In the genomic region with DNA sequence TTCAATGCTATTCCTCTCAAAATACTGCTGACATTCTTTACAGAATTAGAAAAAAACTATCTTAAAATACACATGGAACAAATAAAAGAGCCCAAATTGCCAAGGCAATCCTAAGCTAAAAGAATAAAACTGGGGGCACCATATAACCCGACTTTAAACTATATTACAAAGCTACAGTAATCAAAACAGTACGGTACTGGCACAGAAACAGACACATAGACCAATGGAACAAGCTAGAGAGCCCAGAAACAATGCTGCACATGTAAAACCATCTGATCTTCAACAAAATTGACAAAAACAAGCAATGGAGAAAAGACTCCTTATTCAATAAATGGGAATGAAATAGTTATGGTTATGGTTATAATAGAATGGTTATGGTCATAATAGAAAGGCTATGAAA, we compare ENCODE assay signal across 27 cellular contexts.
"Had no signal": no experiment of that assay in that cellular context is flagged by ENCODE, and none has a peak within 500 bp of the region (broad histone marks: within the 10 kb centered on the region; RNA-seq: fewer than 3 reads in every experiment).

No MANE protein-coding gene starts in this region.

- H2AFZ ChIP-seq: neural progenitor cell, parathyroid adenoma had no signal

- ATAC-seq: natural killer cell; psoas muscle; right cardiac atrium; right lobe of liver; stimulated activated effector memory CD8-positive, alpha-beta T cell treated with anti-CD3 and anti-CD28 coated beads, Interleukin-12 subunit alpha, Interleukin-12 subunit beta, amount 100 ng/mL, for 72 hours; stimulated activated naive B cell treated with anti-CD40 and anti-IgM and Interleukin-4, amounts not matched to agents 10 μg/mL and 1 μg/mL and 100 μg/mL, for 72 hours; upper lobe of right lung had no signal

- H3K4me1 Mint-ChIP-seq: natural killer cell; nephron; neural progenitor cell; stimulated activated effector memory CD8-positive, alpha-beta T cell treated with anti-CD3 and anti-CD28 coated beads, Interleukin-12 subunit alpha, Interleukin-12 subunit beta, amount 100 ng/mL, for 72 hours; stimulated activated naive B cell treated with anti-CD40 and anti-IgM and Interleukin-4, amounts not matched to agents 10 μg/mL and 1 μg/mL and 100 μg/mL, for 72 hours had no signal

- DNase-seq: natural killer cell; occipital lobe; ovary; posterior cingulate gyrus; psoas muscle; right cardiac atrium; right lobe of liver; sigmoid colon; small intestine; stimulated activated CD4-positive, alpha-beta T cell treated with anti-CD3 and anti-CD28 coated beads, Interleukin-15, amount 100 ng/mL, for 24 hours; stimulated activated CD4-positive, alpha-beta T cell treated with anti-CD3 and anti-CD28 coated beads, Interleukin-2, amount 100 ng/mL, for 24 hours; stimulated activated CD4-positive, alpha-beta T cell treated with anti-CD3 and anti-CD28 coated beads, Interleukin-2, amount 100 ng/mL, for 48 hours; stimulated activated CD4-positive, alpha-beta T cell treated with anti-CD3 and anti-CD28 coated beads, Interleukin-4, amount 100 ng/mL, for 24 hours; stimulated activated naive B cell treated with anti-CD40 and anti-IgM and Interleukin-4, amounts not matched to agents 10 μg/mL and 1 μg/mL and 100 μg/mL, for 72 hours; stimulated activated naive CD4-positive, alpha-beta T cell treated with Interleukin-2 at 50 U/mL for 16 hours; stomach; tibial artery; transverse colon; upper lobe of right lung; uterus had no signal

- H3K9ac ChIP-seq: neural progenitor cell, parathyroid adenoma had no signal

- H3K27me3 Mint-ChIP-seq: progenitor cell of endocrine pancreas; stimulated activated naive B cell treated with anti-CD40 and anti-IgM and Interleukin-4, amounts not matched to agents 10 μg/mL and 1 μg/mL and 100 μg/mL, for 72 hours; stimulated activated naive CD8-positive, alpha-beta T cell treated with anti-CD3 and anti-CD28 coated beads, Interleukin-15, Interleukin-2, amounts not matched to agents 100 ng/mL and 50 ng/mL, for 24 hours; type B pancreatic cell had no signal

- H3K9me3 Mint-ChIP-seq: stimulated activated naive CD8-positive, alpha-beta T cell treated with anti-CD3 and anti-CD28 coated beads, Interleukin-15, Interleukin-2, amounts not matched to agents 100 ng/mL and 50 ng/mL, for 24 hours had no signal

- H3K36me3 Mint-ChIP-seq: natural killer cell; neural progenitor cell; stimulated activated effector memory CD8-positive, alpha-beta T cell treated with anti-CD3 and anti-CD28 coated beads, Interleukin-12 subunit alpha, Interleukin-12 subunit beta, amount 100 ng/mL, for 72 hours; stimulated activated naive B cell treated with anti-CD40 and anti-IgM and Interleukin-4, amounts not matched to agents 10 μg/mL and 1 μg/mL and 100 μg/mL, for 72 hours; type B pancreatic cell had no signal

- H3K4me3 ChIP-seq: neural progenitor cell, ovary, psoas muscle, right lobe of liver, sigmoid colon, stomach, tibial artery, transverse colon, upper lobe of right lung, uterus had no signal

- H3K27me3 ChIP-seq: neural progenitor cell, ovary, right lobe of liver, sigmoid colon, stomach, tibial artery, transverse colon, upper lobe of right lung, uterus had no signal

- H3K9me3 ChIP-seq: ovary, transverse colon, upper lobe of right lung had no signal

- H3K4me1 ChIP-seq: neural progenitor cell, parathyroid adenoma, psoas muscle, right lobe of liver, sigmoid colon, stomach, tibial artery, transverse colon, upper lobe of right lung, uterus had no signal

- H3K36me3 ChIP-seq: neural progenitor cell, ovary, right lobe of liver, sigmoid colon, stomach, tibial artery, transverse colon, upper lobe of right lung, uterus had no signal

- FAIRE-seq: small intestine had no signal

- H3K27ac Mint-ChIP-seq: natural killer cell; nephron; neural progenitor cell; progenitor cell of endocrine pancreas; stimulated activated effector memory CD8-positive, alpha-beta T cell treated with anti-CD3 and anti-CD28 coated beads, Interleukin-12 subunit alpha, Interleukin-12 subunit beta, amount 100 ng/mL, for 72 hours; stimulated activated naive B cell treated with anti-CD40 and anti-IgM and Interleukin-4, amounts not matched to agents 10 μg/mL and 1 μg/mL and 100 μg/mL, for 72 hours; stimulated activated naive CD8-positive, alpha-beta T cell treated with anti-CD3 and anti-CD28 coated beads, Interleukin-15, Interleukin-2, amounts not matched to agents 100 ng/mL and 50 ng/mL, for 24 hours; type B pancreatic cell had no signal

- H3K27ac ChIP-seq: neural progenitor cell, ovary, parathyroid adenoma, psoas muscle, right lobe of liver, sigmoid colon, stomach, tibial artery, transverse colon, upper lobe of right lung, uterus had no signal

- H3K4me3 Mint-ChIP-seq: natural killer cell; nephron; neural progenitor cell; stimulated activated effector memory CD8-positive, alpha-beta T cell treated with anti-CD3 and anti-CD28 coated beads, Interleukin-12 subunit alpha, Interleukin-12 subunit beta, amount 100 ng/mL, for 72 hours; stimulated activated naive B cell treated with anti-CD40 and anti-IgM and Interleukin-4, amounts not matched to agents 10 μg/mL and 1 μg/mL and 100 μg/mL, for 72 hours; stimulated activated naive CD8-positive, alpha-beta T cell treated with anti-CD3 and anti-CD28 coated beads, Interleukin-15, Interleukin-2, amounts not matched to agents 100 ng/mL and 50 ng/mL, for 24 hours; type B pancreatic cell had no signal

- H3K79me2 ChIP-seq: parathyroid adenoma had no signal

- H3K4me2 ChIP-seq: neural progenitor cell had no signal
